Comparison of ENCODE assay signal across 3 cellular contexts in genomic region chr4:9920029-9920428, GRCh38.
TF ChIP-seq lines count a peak whose summit lies in the region.

No MANE protein-coding gene starts in this region.

TF ChIP-seq in HepG2, 621 proteins besides CTCF, POLR2A, EP300 and RAD21:
- TF ChIP-seq PHF20 (CRISPR knock-in tag; IDR thresholded peaks at IDR 0.05) = no peak
- no peak for TF ChIP-seq BRCA1 (CRISPR knock-in tag; IDR thresholded peaks at IDR 0.05)
- TF ChIP-seq ZNF629 (CRISPR knock-in tag; conservative IDR thresholded peaks at IDR 0.05) = peak; percentile 87

TF ChIP-seq in K562, 482 proteins besides CTCF, POLR2A, EP300 and RAD21:
- TF ChIP-seq RBM25 (IDR thresholded peaks at IDR 0.05; ENCODE audit: low read depth, low read length, severe bottlenecking) (peak; percentile 74), NFE2 (IDR thresholded peaks at IDR 0.05; ENCODE audit: low read depth) (no peak)

TF ChIP-seq in H1, 55 proteins besides CTCF, POLR2A, EP300 and RAD21:
- TF ChIP-seq SP1 (IDR thresholded peaks at IDR 0.05; ENCODE audit: low read depth, low read length) (no peak), BCL11A (IDR thresholded peaks at IDR 0.05; ENCODE audit: low read depth in 2 of 2, low read length in 2 of 2) (no peak), KDM1A (IDR thresholded peaks at IDR 0.05; ENCODE audit: borderline replicate concordance, low read length) (no peak), TAF7 (optimal IDR thresholded peaks at IDR 0.05; ENCODE audit: borderline replicate concordance, low read depth, low read length) (no peak)
